1 cellular context compared by ENCODE assay signal in the genomic region with DNA sequence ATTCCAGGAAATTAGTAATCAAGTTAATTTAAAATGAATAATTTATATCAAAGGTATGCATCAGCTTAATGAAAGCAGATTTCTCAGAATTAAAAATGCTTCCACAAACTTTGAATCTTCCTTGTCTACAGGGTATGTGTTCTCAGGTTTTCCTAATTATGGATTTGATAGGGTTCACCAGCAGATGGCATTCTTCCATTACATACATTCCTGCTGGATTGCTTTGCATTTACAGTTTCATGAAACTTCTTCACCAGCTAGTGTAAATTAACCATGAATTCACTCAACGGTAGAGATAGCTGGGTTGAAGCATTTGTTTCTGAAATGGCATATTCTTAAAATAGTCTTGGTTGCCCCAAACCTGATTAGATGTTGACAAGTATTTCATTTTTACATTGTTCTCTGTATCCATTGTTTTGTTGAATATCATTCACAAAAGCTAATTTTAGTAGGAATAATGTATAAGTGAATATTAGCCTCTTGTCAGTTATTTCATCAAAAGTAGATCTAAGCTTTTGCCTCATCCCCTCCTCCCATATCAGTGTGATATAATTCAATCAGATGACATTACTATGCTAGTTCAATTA.
TF ChIP-seq lines count a peak whose summit lies in the region.

No MANE protein-coding gene starts in this region.

TF ChIP-seq in GM23338, 12 proteins besides CTCF, POLR2A, EP300 and RAD21 (continued from another document):
- TF ChIP-seq ZNF462 (CRISPR knock-in tag; IDR thresholded peaks at IDR 0.05) (no peak), EZH2phosphoT487 (IDR thresholded peaks at IDR 0.05; ENCODE audit: unreplicated experiment) (no peak), JUNB (IDR thresholded peaks at IDR 0.05; ENCODE audit: unreplicated experiment) (no peak), ZNF331 (CRISPR knock-in tag; IDR thresholded peaks at IDR 0.05; ENCODE audit: low read depth) (no peak), STAT1 (IDR thresholded peaks at IDR 0.05; ENCODE audit: unreplicated experiment) (no peak)
